ENCODE assay signal across 8 cellular contexts in genomic region chr5:171386861-171387254, GRCh38. TPM values are rescaled to one million over a fixed set of nuclear protein-coding genes. Genes with fewer than 3 reads are reported as not detected.
DNase-seq lines count a peak whose midpoint lies in the region; ATAC-seq and TF ChIP-seq lines count a peak whose summit lies in the region.

No MANE protein-coding gene starts in this region.

- H3K4me3 Mint-ChIP-seq in CD4-positive, CD25-positive, alpha-beta regulatory T cell, result peak overlapping the region; percentile 94 to 99 (median 97)

- H3K27me3 ChIP-seq in CD4-positive, CD25-positive, alpha-beta regulatory T cell (ENCODE audit: control insufficient read depth, insufficient read depth, low read length), result no peaks in the 10 kb centered on the region
- H3K27me3 ChIP-seq in left lung, result no peaks in the 10 kb centered on the region
- H3K27me3 ChIP-seq in transverse colon, result no peaks in the 10 kb centered on the region

- no peaks in the 10 kb centered on the region for H3K9me3 ChIP-seq in CD4-positive, CD25-positive, alpha-beta regulatory T cell (ENCODE audit: control insufficient read depth in 2 of 2, low read length in 2 of 2)
- H3K9me3 ChIP-seq in left lung (no peaks in the 10 kb centered on the region), transverse colon (no peaks in the 10 kb centered on the region)

- peaks cover 0 to 2% (median 0%) of the 10 kb centered on the region in 7 donors for H3K9me3 Mint-ChIP-seq in CD4-positive, CD25-positive, alpha-beta regulatory T cell

- H3K36me3 ChIP-seq in CD4-positive, CD25-positive, alpha-beta regulatory T cell (ENCODE audit: control insufficient read depth, insufficient read depth, low read length), result peaks cover 11% of the 10 kb centered on the region
- H3K36me3 ChIP-seq in left lung (peaks cover 0 to 15% of the 10 kb centered on the region in 2 donors), transverse colon (peaks cover 0 to 2% (median 0%) of the 10 kb centered on the region in 4 donors)

- DNase-seq in CD4-positive, CD25-positive, alpha-beta regulatory T cell, result no peak
- DNase-seq in left lung, result no peak
- DNase-seq in transverse colon, result no peak
- no peak for DNase-seq in 8988T
- DNase-seq in NCI-H1092 treated with DMSO at 0.1 percent for 48 hours (lab: John Stamatoyannopoulos, UW), result no peak
- DNase-seq in G401 (ENCODE audit: low spot score), result no peak

- peak overlapping the region; percentile 97 for H3K4me3 ChIP-seq in CD4-positive, CD25-positive, alpha-beta regulatory T cell (ENCODE audit: low read depth, low read length)
- H3K4me3 ChIP-seq in left lung (peak overlapping the region; percentile 58 to 81), transverse colon (peak overlapping the region; percentile 63 to 78 (median 72))

- H3K4me1 ChIP-seq in CD4-positive, CD25-positive, alpha-beta regulatory T cell (ENCODE audit: control insufficient read depth, insufficient read depth, low read length, poor library complexity, severe bottlenecking), result peaks cover 49% of the 10 kb centered on the region
- H3K4me1 ChIP-seq in left lung, result peaks cover 20 to 37% of the 10 kb centered on the region in 2 donors
- peaks cover 7 to 39% (median 25%) of the 10 kb centered on the region in 4 donors for H3K4me1 ChIP-seq in transverse colon

- H3K27ac Mint-ChIP-seq in CD4-positive, CD25-positive, alpha-beta regulatory T cell, result peak overlapping the region; percentile 98 to 99 (median 99)

- in situ Hi-C loops in transverse colon (cut with MboI; ENCODE audit: low pct_ligation_motif_present in 1 of 4, low pct_unique_long_range_greater_than_20kb in 1 of 4, low sequenced_read_pairs in 3 of 4), result no loop called here
- in situ Hi-C loops in G401 (cut with HindIII; ENCODE audit: low sequenced_read_pairs), result no loop called here

- intact Hi-C loops in left lung (cut with DNase I), result no loop called here
- intact Hi-C loops in transverse colon (cut with DNase I; ENCODE audit: low total_unique reads), result no loop called here

- no peak for TF ChIP-seq EP300 in transverse colon (IDR thresholded peaks at IDR 0.05; ENCODE audit: low read depth)

- ATAC-seq in CD4-positive, CD25-positive, alpha-beta regulatory T cell (ENCODE audit: low read depth in 2 of 2), result no peak
- peak; percentile 0 for ATAC-seq in HG03045 (IDR thresholded peaks at IDR 0.05; ENCODE audit: unreplicated experiment)
- ATAC-seq in left lung, result no peak

- TF ChIP-seq CTCF in left lung (IDR thresholded peaks at IDR 0.05) (no peak), transverse colon (IDR thresholded peaks at IDR 0.05) (no peak)

- peaks cover 18% of the 10 kb centered on the region for H3K27me3 Mint-ChIP-seq in CD4-positive, CD25-positive, alpha-beta regulatory T cell

- peak overlapping the region; percentile 90 for H3K27ac ChIP-seq in CD4-positive, CD25-positive, alpha-beta regulatory T cell (ENCODE audit: insufficient read depth, low read length, poor library complexity, severe bottlenecking)
- H3K27ac ChIP-seq in angular gyrus (ENCODE audit: low read depth, low read length) (peak overlapping the region; percentile 79), left lung (peak overlapping the region; percentile 89 to 91), transverse colon (peak overlapping the region; percentile 87 to 94 (median 92))

- H3K4me1 Mint-ChIP-seq in CD4-positive, CD25-positive, alpha-beta regulatory T cell, result peaks cover 23 to 47% (median 36%) of the 10 kb centered on the region in 4 donors

- 18 to 20% methylated on average over 6 to 16 of the region's 16 CpGs for WGBS in transverse colon (ENCODE audit: low coverage in 1 of 2), 2 donors

- no peak for TF ChIP-seq POLR2A in transverse colon (IDR thresholded peaks at IDR 0.05)

- H3K36me3 Mint-ChIP-seq in CD4-positive, CD25-positive, alpha-beta regulatory T cell, result peaks cover 19% of the 10 kb centered on the region

RNA-seq across cellular contexts. Expression of gene NPM1, which starts 0.8 kb away (rescaled TPM):
- total RNA-seq in CD4-positive, CD25-positive, alpha-beta regulatory T cell, result 813 TPM
- 100 to 1,000 TPM; 624 to 811 (median 766) TPM for polyA plus RNA-seq in CD4-positive, CD25-positive, alpha-beta regulatory T cell
- total RNA-seq in left lung (100 to 1,000 TPM; 580 to 727 TPM), transverse colon (1,000 to 10,000 TPM in 1 of 4 donors, 100 to 1,000 TPM in 3; 279 to 2,349 (median 380) TPM)
- 2,570 and 3,194 TPM in 2 replicates for total RNA-seq in G401 (2014; rRNA removed; shearing (Covaris generic))

RNA-seq across cellular contexts. Expression of gene FGF18, which starts 32.6 kb away (rescaled TPM):
- total RNA-seq in CD4-positive, CD25-positive, alpha-beta regulatory T cell, result 0.57 TPM
- polyA plus RNA-seq in CD4-positive, CD25-positive, alpha-beta regulatory T cell, result under 1 TPM in 1 of 4 donors, not detected in 3; 0.18 TPM
- total RNA-seq in left lung, result 1 to 10 TPM; 2.3 to 3.1 TPM
- total RNA-seq in transverse colon, result under 1 TPM in 2 of 4 donors, not detected in 2; 0.14 to 0.32 TPM
- 1.5 and 2.4 TPM in 2 replicates for total RNA-seq in G401 (2014; rRNA removed; shearing (Covaris generic))
